ENCODE assay signal across 8 cellular contexts in genomic region chr7:65509368-65510186, GRCh38.
DNase-seq lines count a peak whose midpoint lies in the region; ATAC-seq lines count a peak whose summit lies in the region.

No MANE protein-coding gene starts in this region.

- H3K27me3 ChIP-seq in effector memory CD4-positive, alpha-beta T cell (replicated peaks; ENCODE audit: control insufficient read depth, insufficient read depth, low read length, poor library complexity, severe bottlenecking), result peaks cover 11% of the 10 kb centered on the region
- peaks cover 19% of the 10 kb centered on the region for H3K27me3 ChIP-seq in neuron (ENCODE audit: insufficient read depth, low read length)

- peak; percentile 4 for DNase-seq in EL
- DNase-seq in NCI-H774 (lab: John Stamatoyannopoulos, UW), result peak; percentile 25
- peak in 2 of 3 donors; percentile 2 to 14 for DNase-seq in effector memory CD4-positive, alpha-beta T cell
- no peak for DNase-seq in NCI-H2081 (lab: John Stamatoyannopoulos, UW)
- DNase-seq in NCI-H446 treated with DMSO at 0.1 percent for 48 hours (lab: John Stamatoyannopoulos, UW), result no peak
- no peak for DNase-seq in NCI-H2107 (lab: John Stamatoyannopoulos, UW)

- peaks cover 3% of the 10 kb centered on the region for H3K4me1 ChIP-seq in effector memory CD4-positive, alpha-beta T cell (ENCODE audit: control insufficient read depth, insufficient read depth, low read length, poor library complexity, severe bottlenecking)
- no peaks in the 10 kb centered on the region for H3K4me1 ChIP-seq in neuron (ENCODE audit: insufficient read depth, low read length)

- peak overlapping the region; percentile 55 for H3K4me3 ChIP-seq in effector memory CD4-positive, alpha-beta T cell (ENCODE audit: insufficient read depth, low read depth, low read length, poor library complexity, severe bottlenecking)
- peak overlapping the region; percentile 26 for H3K4me3 ChIP-seq in neuron (ENCODE audit: low read length)

- H3K36me3 ChIP-seq in effector memory CD4-positive, alpha-beta T cell (ENCODE audit: control insufficient read depth, insufficient read depth, low read length), result no peaks in the 10 kb centered on the region
- no peaks in the 10 kb centered on the region for H3K36me3 ChIP-seq in neuron (ENCODE audit: insufficient read depth, low read length)

- H3K27ac ChIP-seq in effector memory CD4-positive, alpha-beta T cell (ENCODE audit: insufficient read depth, low read length, poor library complexity, severe bottlenecking), result no peak overlapping the region

- H2AFZ ChIP-seq in neuron (ENCODE audit: low read depth, low read length), result peak overlapping the region; percentile 99

- no peaks in the 10 kb centered on the region for H3K9me3 ChIP-seq in effector memory CD4-positive, alpha-beta T cell (ENCODE audit: control insufficient read depth, low read length)
- H3K9me3 ChIP-seq in neuron (ENCODE audit: low read length), result no peaks in the 10 kb centered on the region

- ATAC-seq in esophagus mucosa, result no peak

Comparison
In these comparisons a context has a peak if more than half of its experiments do, and no peak if none do; other contexts are left out.
1. DNase-seq: peak in EL (single experiment), NCI-H774 (single experiment) and effector memory CD4-positive, alpha-beta T cell (2 of 3); none in NCI-H2081 (0 of 2), NCI-H446 treated with DMSO at 0.1 percent for 48 hours (single experiment) and NCI-H2107 (single experiment).